In genomic region chr17:29256735-29257466, GRCh38 we compare ENCODE assay signal across 1 cellular context.
TF ChIP-seq lines count a peak whose summit lies in the region.

No MANE protein-coding gene starts in this region.

TF ChIP-seq in SK-N-SH treated with all-trans-retinoic acid at 6 μM for 48 hours, 23 proteins besides CTCF, POLR2A, EP300 and RAD21 (continued from another document):
- TF ChIP-seq CREB5 (CRISPR knock-in tag; IDR thresholded peaks at IDR 0.05; ENCODE audit: low read depth) (no peak), ZFP3 (CRISPR knock-in tag; IDR thresholded peaks at IDR 0.05) (no peak), TCF4 (CRISPR knock-in tag; IDR thresholded peaks at IDR 0.05; ENCODE audit: borderline replicate concordance) (no peak), TOX (CRISPR knock-in tag; IDR thresholded peaks at IDR 0.05; ENCODE audit: borderline replicate concordance) (no peak), CSDC2 (CRISPR knock-in tag; IDR thresholded peaks at IDR 0.05) (no peak), PPARA (CRISPR knock-in tag; IDR thresholded peaks at IDR 0.05; ENCODE audit: borderline replicate concordance) (no peak), BACH2 (CRISPR knock-in tag; IDR thresholded peaks at IDR 0.05; ENCODE audit: borderline replicate concordance) (no peak), ZFP30 (CRISPR knock-in tag; IDR thresholded peaks at IDR 0.05) (no peak), SNAI2 (CRISPR knock-in tag; IDR thresholded peaks at IDR 0.05) (no peak), OSR1 (CRISPR knock-in tag; IDR thresholded peaks at IDR 0.05) (no peak), TSHZ2 (CRISPR knock-in tag; IDR thresholded peaks at IDR 0.05) (no peak), CSRNP3 (CRISPR knock-in tag; IDR thresholded peaks at IDR 0.05) (no peak)
